In the genomic region with DNA sequence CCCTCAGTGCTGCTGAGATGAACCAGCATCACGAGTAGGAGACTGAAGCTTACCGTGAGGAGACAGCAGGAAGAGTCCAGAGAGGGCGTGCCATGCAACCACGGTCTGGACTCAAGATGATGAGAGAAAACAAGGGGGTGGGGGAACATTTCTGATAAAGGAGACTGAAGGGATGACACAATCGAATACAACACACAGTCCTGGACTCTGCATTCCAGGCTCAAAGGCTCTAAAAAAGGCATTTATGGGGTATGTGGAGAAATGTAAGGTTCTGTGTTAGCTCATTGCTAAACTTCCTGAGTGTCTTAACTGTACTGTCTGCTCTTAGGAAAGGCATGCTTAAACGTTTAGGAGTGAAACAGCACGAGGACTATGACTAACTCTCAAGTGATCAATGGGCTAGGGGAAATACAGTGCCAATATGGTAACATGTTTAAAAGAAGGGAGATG, we compare ENCODE assay signal across 10 cellular contexts. TPM values are rescaled to one million over a fixed set of nuclear protein-coding genes. Genes with fewer than 3 reads are reported as not detected.
DNase-seq lines count a peak whose midpoint lies in the region; ATAC-seq and TF ChIP-seq lines count a peak whose summit lies in the region.
"Had no signal": no experiment of that assay in that cellular context is flagged by ENCODE, and none has a peak within 500 bp of the region (broad histone marks: within the 10 kb centered on the region; RNA-seq: fewer than 3 reads in every experiment).

No MANE protein-coding gene starts in this region.

- TF ChIP-seq CTCF in AG04450 (IDR thresholded peaks at IDR 0.05; ENCODE audit: low read depth, low read length), result no peak
- no peak for TF ChIP-seq CTCF in HL-60 (IDR thresholded peaks at IDR 0.05; ENCODE audit: insufficient read depth, low read length)
- TF ChIP-seq CTCF in brain (conservative IDR thresholded peaks at IDR 0.05), result no peak
- no peak for TF ChIP-seq CTCF in mucosa of descending colon (IDR thresholded peaks at IDR 0.05)
- no peak for TF ChIP-seq CTCF in colonic mucosa (IDR thresholded peaks at IDR 0.05)

- H3K9ac ChIP-seq in colonic mucosa (ENCODE audit: low read depth in 2 of 2, low read length in 2 of 2), result no peak overlapping the region

- no peak overlapping the region for H3K4me3 ChIP-seq in AG04450 (ENCODE audit: low read depth, low read length)
- no peak overlapping the region for H3K4me3 ChIP-seq in HL-60 (replicated peaks; ENCODE audit: insufficient read depth, low read length)
- no peak overlapping the region for H3K4me3 ChIP-seq in mucosa of descending colon
- H3K4me3 ChIP-seq in colonic mucosa, result no peak overlapping the region

- H3K27ac ChIP-seq in AG04450 (ENCODE audit: low read depth, low read length) (peak overlapping the region; percentile 89), HL-60 (replicated peaks) (peak overlapping the region; percentile 85), colonic mucosa (no peak overlapping the region)

- DNase-seq in AG04450 (ENCODE audit: low read depth, low spot score) (peak; percentile 45), HL-60 (ENCODE audit: low read depth in 1 of 2, low spot score in 1 of 2) (peak; percentile 57 to 85), mucosa of descending colon (no peak), colonic mucosa (no peak), NCI-H2081 (lab: John Stamatoyannopoulos, UW) (no peak)
- DNase-seq: NCI-H1417 treated with DMSO at 0.1 percent for 48 hours had no signal

- H3K9me3 ChIP-seq in AG04450 (ENCODE audit: control insufficient read depth, insufficient read depth, low read length), result no peaks in the 10 kb centered on the region
- no peaks in the 10 kb centered on the region for H3K9me3 ChIP-seq in mucosa of descending colon
- H3K9me3 ChIP-seq in colonic mucosa, result no peaks in the 10 kb centered on the region

- CTCF ChIA-PET in AG04450 (lab: Charles Lee), result interaction anchor here (0.8 to 1.1 kb wide), 4 partner anchors 9 to 333 kb away, joined by 3 read pairs; no protein-coding TSS in a partner anchor

- peaks cover 37% of the 10 kb centered on the region for H3K4me1 Mint-ChIP-seq in brain

- H3K27ac Mint-ChIP-seq in brain, result peak overlapping the region in 4 of 5 experiments; percentile 36 to 89 (median 75)

- H3K9me3 Mint-ChIP-seq in brain, result peaks cover 0 to 14% (median 0%) of the 10 kb centered on the region in 5 experiments

- H3K27me3 Mint-ChIP-seq in brain, result no peaks in the 10 kb centered on the region

- peaks cover 7% of the 10 kb centered on the region for H3K36me3 Mint-ChIP-seq in brain

- H3K27me3 ChIP-seq in AG04450 (ENCODE audit: control insufficient read depth, insufficient read depth, low read length) (no peaks in the 10 kb centered on the region), HL-60 (ENCODE audit: insufficient read depth, poor library complexity, severe bottlenecking) (no peaks in the 10 kb centered on the region), colonic mucosa (no peaks in the 10 kb centered on the region)

- intact Hi-C loops in mucosa of descending colon (cut with DNase I, micrococcal nuclease), result no loop called here
- intact Hi-C loops in colonic mucosa (cut with DNase I), result no loop called here

- no peak overlapping the region for H3K4me3 Mint-ChIP-seq in brain

- H3K4me1 ChIP-seq in mucosa of descending colon (ENCODE audit: low read depth), result no peaks in the 10 kb centered on the region
- H3K4me1 ChIP-seq in colonic mucosa, result no peaks in the 10 kb centered on the region

- ATAC-seq in mucosa of descending colon, result peak; percentile 38
- no peak for ATAC-seq in HG03432 (IDR thresholded peaks at IDR 0.05; ENCODE audit: unreplicated experiment)
- no peak for ATAC-seq in HG03442 (IDR thresholded peaks at IDR 0.05; ENCODE audit: unreplicated experiment)
- ATAC-seq: HCT116 had no signal

- POLR2A ChIA-PET in AG04450 (lab: Yijun Ruan, JAX), result interaction anchor here (0.8 to 1.3 kb wide), 5 partner anchors 20 to 36 kb away, joined by 3 to 4 read pairs (median 3); partner anchors contain the start of gene IRAK1

- H3K36me3 ChIP-seq in mucosa of descending colon (ENCODE audit: low read depth) (no peaks in the 10 kb centered on the region), colonic mucosa (no peaks in the 10 kb centered on the region)

RNA-seq across cellular contexts. Expression of gene IRAK1, which starts 20.6 kb away (rescaled TPM):
- polyA plus RNA-seq in AG04450 (2011; rRNA removed) (31.6 and 36.7 TPM in 2 replicates), brain (ENCODE audit: insufficient read depth, low read depth, low replicate concordance) (76.3 TPM)
- polyA minus RNA-seq in AG04450 (2011; rRNA and poly(A)+ RNA removed), result 44.3 and 66.0 TPM in 2 replicates
- total RNA-seq in mucosa of descending colon (10 to 100 TPM; 66.5 to 96.0 (median 85.2) TPM), colonic mucosa (100 to 1,000 TPM in 1 of 2 donors, 10 to 100 TPM in 1; 66.7 to 148 TPM)

RNA-seq across cellular contexts. Expression of gene MECP2, which starts 57.2 kb away (rescaled TPM):
- polyA plus RNA-seq in AG04450 (2011; rRNA removed) (12.4 and 12.8 TPM in 2 replicates), brain (ENCODE audit: insufficient read depth, low read depth, low replicate concordance) (40.8 TPM)
- 16.0 and 18.0 TPM in 2 replicates for polyA minus RNA-seq in AG04450 (2011; rRNA and poly(A)+ RNA removed)
- total RNA-seq in mucosa of descending colon (10 to 100 TPM; 33.5 to 55.6 (median 35.6) TPM), colonic mucosa (10 to 100 TPM; 28.3 to 29.7 TPM)

Comparison
In these comparisons a context has a peak if more than half of its experiments do, and no peak if none do; other contexts are left out.
1. DNase-seq: peak in AG04450 (single experiment) and HL-60 (2 of 2); none in mucosa of descending colon (0 of 3), colonic mucosa (single experiment) and NCI-H2081 (0 of 2).